Comparison of ENCODE assay signal across 16 cellular contexts in the genomic region with DNA sequence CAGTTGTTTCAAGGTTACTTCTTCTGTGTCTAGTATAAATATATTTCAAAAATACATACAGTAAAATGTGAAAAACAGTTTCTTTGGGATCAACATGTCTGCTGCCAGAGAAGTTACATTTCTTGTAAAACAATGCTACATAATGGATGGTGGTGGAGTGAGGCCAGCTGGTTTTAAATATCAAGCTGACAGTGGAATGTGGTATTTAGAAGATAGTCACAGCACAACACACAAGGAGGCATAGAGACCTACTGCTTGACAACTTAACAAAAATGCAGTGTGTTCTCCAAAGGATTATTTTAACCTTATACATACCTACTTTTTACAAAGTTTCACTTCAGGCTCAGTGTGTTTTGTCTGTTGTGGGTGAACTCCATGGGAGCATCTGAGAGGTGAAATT.
A peak's percentile ranks its signal among the peaks of the same experiment; 100 is the strongest.
DNase-seq lines count a peak whose midpoint lies in the region; ATAC-seq and TF ChIP-seq lines count a peak whose summit lies in the region.
"Had no signal": no experiment of that assay in that cellular context is flagged by ENCODE, and none has a peak within 500 bp of the region (broad histone marks: within the 10 kb centered on the region; RNA-seq: fewer than 3 reads in every experiment).

No MANE protein-coding gene starts in this region.

- H3K36me3 ChIP-seq in HUES48 (ENCODE audit: control insufficient read depth, insufficient read depth, low read length) (no peaks in the 10 kb centered on the region), brain microvascular endothelial cell (replicated peaks) (no peaks in the 10 kb centered on the region), iPS-18a (ENCODE audit: control insufficient read depth, low read depth, low read length) (no peaks in the 10 kb centered on the region), OCI-LY7 (ENCODE audit: insufficient read depth, low read length) (no peaks in the 10 kb centered on the region)
- H3K36me3 ChIP-seq: vagina had no signal

- DNase-seq in brain microvascular endothelial cell = peak; percentile 7
- no peak for DNase-seq in OCI-LY7 (ENCODE audit: low spot score)
- no peak for DNase-seq in UCSD-AML1 (lab: John Stamatoyannopoulos, UW; ENCODE audit: unreplicated experiment)
- no peak for DNase-seq in GM13976 (ENCODE audit: low spot score)
- DNase-seq: activated CD4-positive, alpha-beta T cell treated with anti-CD3 and anti-CD28 coated beads for 36 hours; activated naive CD8-positive, alpha-beta T cell treated with anti-CD3 and anti-CD28 coated beads for 36 hours; CD4-positive, alpha-beta T cell; cortex of kidney; NCI-H1694; NCI-H524; stimulated activated CD4-positive, alpha-beta T cell treated with anti-CD3 and anti-CD28 coated beads, Interleukin-4, amount 100 ng/mL, for 24 hours had no signal

- H3K4me1 ChIP-seq in HUES48 (ENCODE audit: control insufficient read depth, insufficient read depth, low read length) (peaks cover 27% of the 10 kb centered on the region), iPS-18a (ENCODE audit: control insufficient read depth, low read depth, low read length) (peaks cover 18% of the 10 kb centered on the region), OCI-LY7 (ENCODE audit: insufficient read depth, low read length, poor library complexity, severe bottlenecking) (no peaks in the 10 kb centered on the region)
- H3K4me1 ChIP-seq: vagina had no signal

- in situ Hi-C loops in brain microvascular endothelial cell (cut with HindIII; ENCODE audit: low pct_ligation_motif_present, low sequenced_read_pairs) = no loop called here
- in situ Hi-C loops in GM13976 (cut with MboI; ENCODE audit: low sequenced_read_pairs, unreplicated experiment) = no loop called here

- H3K9me3 ChIP-seq in HUES48 (ENCODE audit: control insufficient read depth, insufficient read depth, low read length) (peaks cover 8% of the 10 kb centered on the region; the same call in 1 of the 2 replicates), iPS-18a (ENCODE audit: control insufficient read depth, low read depth, low read length) (peaks cover 15% of the 10 kb centered on the region), OCI-LY7 (ENCODE audit: low read length) (no peaks in the 10 kb centered on the region)
- H3K9me3 ChIP-seq: vagina had no signal

- H3K27me3 ChIP-seq in HUES48 (ENCODE audit: control insufficient read depth, insufficient read depth, low read length) (no peaks in the 10 kb centered on the region), brain microvascular endothelial cell (replicated peaks) (no peaks in the 10 kb centered on the region), iPS-18a (ENCODE audit: control insufficient read depth, insufficient read depth, low read length) (no peaks in the 10 kb centered on the region)
- H3K27me3 ChIP-seq: vagina had no signal

- H4K20me1 ChIP-seq in OCI-LY7 (ENCODE audit: insufficient read depth, low read length) = no peaks in the 10 kb centered on the region

- no peak overlapping the region for H3K4me2 ChIP-seq in OCI-LY7 (ENCODE audit: low read length)

- H3K27ac ChIP-seq in HUES48 (ENCODE audit: low read depth, low read length) = peak overlapping the region; percentile 83
- H3K27ac ChIP-seq in brain microvascular endothelial cell = no peak overlapping the region
- peak overlapping the region; percentile 3 for H3K27ac ChIP-seq in iPS-18a (ENCODE audit: low read length)
- no peak overlapping the region for H3K27ac ChIP-seq in OCI-LY7 (ENCODE audit: low read depth, low read length, poor library complexity, severe bottlenecking)
- H3K27ac ChIP-seq: vagina had no signal

- H3K4me3 ChIP-seq in HUES48 (ENCODE audit: low read depth, low read length) (no peak overlapping the region), brain microvascular endothelial cell (ENCODE audit: low read depth, low read length) (no peak overlapping the region), iPS-18a (ENCODE audit: low read length) (peak overlapping the region; percentile 7), OCI-LY7 (ENCODE audit: low read depth, low read length, poor library complexity, severe bottlenecking) (no peak overlapping the region)
- H3K4me3 ChIP-seq: vagina had no signal

- no peaks in the 10 kb centered on the region for H3K9me2 ChIP-seq in OCI-LY7 (ENCODE audit: insufficient read depth, low read length)

- no peak overlapping the region for H2AFZ ChIP-seq in OCI-LY7 (ENCODE audit: low read length)

- CTCF ChIA-PET in OCI-LY7 (lab: Charles Lee; ENCODE audit: unreplicated experiment) = no interaction called here

- no TSS peak for BruUV-seq in OCI-LY7 (replicated peaks; lab: Mats Ljungman, UMichigan)

- TF ChIP-seq CTCF in brain microvascular endothelial cell (IDR thresholded peaks at IDR 0.05; ENCODE audit: low read depth, low read length, missing control alignments) (no peak), OCI-LY7 (conservative IDR thresholded peaks at IDR 0.05; ENCODE audit: low read length) (no peak), GM13976 (IDR thresholded peaks at IDR 0.05; ENCODE audit: borderline replicate concordance, control extremely low read depth, extremely low read depth, insufficient read depth, missing control alignments) (no peak)

- ATAC-seq in GM21529 (IDR thresholded peaks at IDR 0.05; ENCODE audit: unreplicated experiment) = no peak
- ATAC-seq: activated CD4-positive, alpha-beta T cell treated with anti-CD3 and anti-CD28 coated beads for 36 hours; stimulated activated memory B cell treated with anti-CD40 and anti-IgM and Interleukin-4, amounts not matched to agents 10 μg/mL and 1 μg/mL and 100 μg/mL, for 72 hours had no signal

- POLR2A ChIA-PET in OCI-LY7 (lab: Charles Lee) = no interaction called here

- intact Hi-C loops in OCI-LY7 (cut with micrococcal nuclease; ENCODE audit: unreplicated experiment) = no loop called here

- no peaks in the 10 kb centered on the region for H3K79me2 ChIP-seq in OCI-LY7 (ENCODE audit: insufficient read depth, low read depth, low read length)

- H3K9ac ChIP-seq in HUES48 (ENCODE audit: low read depth, low read length) (peak overlapping the region; percentile 35; the same call in 1 of the 2 replicates), iPS-18a (ENCODE audit: low read length) (no peak overlapping the region)

Comparison
In these comparisons a context has a peak if more than half of its experiments do, and no peak if none do; other contexts are left out.
1. H3K27ac ChIP-seq: peak in HUES48 (single experiment) and iPS-18a (single experiment); none in brain microvascular endothelial cell (single experiment) and OCI-LY7 (single experiment).